ENCODE assay signal across 20 cellular contexts in genomic region chr3:104673981-104674380, GRCh38.
"Had no signal": no experiment of that assay in that cellular context is flagged by ENCODE, and none has a peak within 500 bp of the region (broad histone marks: within the 10 kb centered on the region; RNA-seq: fewer than 3 reads in every experiment).

No MANE protein-coding gene starts in this region.

- ATAC-seq: effector memory CD8-positive, alpha-beta T cell; gastrocnemius medialis; left ventricle myocardium superior; natural killer cell treated with Interleukin-12 subunit alpha and Interleukin-12 subunit beta and Interleukin-15 and Interleukin-18, amount 100 ng/mL, for 72 hours; stimulated activated naive CD8-positive, alpha-beta T cell treated with anti-CD3 and anti-CD28 coated beads, Interleukin-15, Interleukin-2, amounts not matched to agents 100 U/mL and 50 U/mL, for 24 hours had no signal

- DNase-seq: activated CD4-positive, alpha-beta T cell treated with anti-CD3 and anti-CD28 coated beads for 1 hour; activated CD4-positive, alpha-beta T cell treated with anti-CD3 and anti-CD28 coated beads, Interleukin-2, amount 50 U/mL, for 48 hours; activated gamma-delta T cell; activated naive CD8-positive, alpha-beta T cell treated with anti-CD3 and anti-CD28 coated beads for 36 hours; activated T-cell treated with anti-CD3 and anti-CD28 coated beads, Interleukin-2, amount 50 U/mL, for 48 hours; anterior cingulate cortex; central memory CD4-positive, alpha-beta T cell; effector memory CD8-positive, alpha-beta T cell; erythroblast; gastrocnemius medialis; left ventricle myocardium superior; mesenchymal stem cell; nucleus accumbens; sigmoid colon; stimulated activated CD4-positive, alpha-beta T cell treated with anti-CD3 and anti-CD28 coated beads, Interleukin-2, amount 100 ng/mL, for 48 hours; stimulated activated naive CD8-positive, alpha-beta T cell treated with anti-CD3 and anti-CD28 coated beads, Interleukin-15, Interleukin-2, amounts not matched to agents 100 U/mL and 50 U/mL, for 24 hours; SW 1271 had no signal

- H3K4me3 ChIP-seq: gastrocnemius medialis, prostate gland, sigmoid colon, suprapubic skin had no signal
